ENCODE assay signal across 15 cellular contexts in genomic region chr11:62688481-62688880, GRCh38. TPM values are rescaled to one million over a fixed set of nuclear protein-coding genes. Genes with fewer than 3 reads are reported as not detected.
DNase-seq lines count a peak whose midpoint lies in the region; ATAC-seq and TF ChIP-seq lines count a peak whose summit lies in the region.
"Had no signal": no experiment of that assay in that cellular context is flagged by ENCODE, and none has a peak within 500 bp of the region (broad histone marks: within the 10 kb centered on the region; RNA-seq: fewer than 3 reads in every experiment).

No MANE protein-coding gene starts in this region.

- peak overlapping the region; percentile 9; the same call in 1 of the 2 replicates for H3K4me3 ChIP-seq in AG04449 (ENCODE audit: low read depth, low read length)
- H3K4me3 ChIP-seq in ascending aorta = peak overlapping the region; percentile 36 to 43
- peak overlapping the region; percentile 22 to 47 for H3K4me3 ChIP-seq in gastroesophageal sphincter

- H3K27ac ChIP-seq in ascending aorta (no peak overlapping the region), gastroesophageal sphincter (peak overlapping the region in 3 of 4 donors; percentile 61 to 77 (median 71))

- H3K4me1 ChIP-seq in ascending aorta = no peaks in the 10 kb centered on the region
- H3K4me1 ChIP-seq in gastroesophageal sphincter = peaks cover 0 to 31% (median 9%) of the 10 kb centered on the region in 3 donors
- H3K4me1 ChIP-seq: Caco-2 had no signal

- TF ChIP-seq POLR2A in gastroesophageal sphincter (IDR thresholded peaks at IDR 0.05) = no peak

- no peak for DNase-seq in AG04449 (ENCODE audit: low read depth, low spot score)
- no peak for DNase-seq in ascending aorta (ENCODE audit: low spot score in 2 of 2)
- DNase-seq in renal cortical epithelial cell (ENCODE audit: low read depth) = peak; percentile 34
- DNase-seq in NK-92 treated with Interleukin-12 subunit alpha and Interleukin-12 subunit beta, amount 100 ng/mL, for 24 hours (lab: John Stamatoyannopoulos, UW) = no peak
- no peak for DNase-seq in stimulated activated naive CD4-positive, alpha-beta T cell treated with Interleukin-2 at 50 U/mL for 16 hours (lab: John Stamatoyannopoulos, UW)
- no peak for DNase-seq in DMS 273 (lab: John Stamatoyannopoulos, UW; ENCODE audit: unreplicated experiment)
- DNase-seq: activated CD4-positive, alpha-beta T cell treated with anti-CD3 and anti-CD28 coated beads for 1 hour; activated T-cell treated with anti-CD3 and anti-CD28 coated beads for 4 hours; Caco-2; GF-D8; mesendoderm; NCI-H2171 had no signal

- no peak for ATAC-seq in gastroesophageal sphincter
- ATAC-seq in GM21515 (IDR thresholded peaks at IDR 0.05; ENCODE audit: unreplicated experiment) = no peak

- TF ChIP-seq CTCF in AG04449 (IDR thresholded peaks at IDR 0.05; ENCODE audit: insufficient read depth, low read length, missing control alignments) = no peak
- no peak for TF ChIP-seq CTCF in ascending aorta (IDR thresholded peaks at IDR 0.05)
- no peak for TF ChIP-seq CTCF in gastroesophageal sphincter (IDR thresholded peaks at IDR 0.05)

- H3K36me3 ChIP-seq in ascending aorta = peaks cover 25 to 33% of the 10 kb centered on the region in 2 donors
- peaks cover 0 to 38% of the 10 kb centered on the region in 2 donors for H3K36me3 ChIP-seq in gastroesophageal sphincter

- TF ChIP-seq EP300 in gastroesophageal sphincter (IDR thresholded peaks at IDR 0.05) = no peak

- no peaks in the 10 kb centered on the region for H3K9me3 ChIP-seq in ascending aorta
- no peaks in the 10 kb centered on the region for H3K9me3 ChIP-seq in gastroesophageal sphincter
- H3K9me3 ChIP-seq: Caco-2, upper lobe of left lung had no signal

- 17 to 33% methylated on average over 1 of the region's 1 CpG for WGBS in gastroesophageal sphincter (ENCODE audit: low coverage in 1 of 2), 2 donors

- POLR2A ChIA-PET in AG04449 (lab: Yijun Ruan, JAX) = interaction anchor here (2.0 to 3.6 kb wide), 4 partner anchors 18 to 153 kb away, joined by 6 to 43 read pairs (median 12); partner anchors contain the start of genes BSCL2, C11orf98 and CSKMT

- intact Hi-C loops in ascending aorta (cut with DNase I) = no loop called here

- CTCF ChIA-PET in AG04449 (lab: Yijun Ruan, JAX) = interaction anchor here (1.2 to 10.7 kb wide), 7 partner anchors 7 to 295 kb away, joined by 3 to 152 read pairs (median 8); partner anchors contain the start of genes BSCL2, GNG3, LBHD1 and UBXN1

- H3K27me3 ChIP-seq in ascending aorta (no peaks in the 10 kb centered on the region), gastroesophageal sphincter (peaks cover 18% of the 10 kb centered on the region)

RNA-seq across cellular contexts. Expression of gene LRRN4CL, which starts 0.8 kb away (rescaled TPM):
- 12.1 TPM for total RNA-seq in ascending aorta
- total RNA-seq in gastroesophageal sphincter = 10 to 100 TPM; 20.1 to 42.1 (median 32.1) TPM
- 0.17 and 0.25 TPM in 2 replicates for total RNA-seq in renal cortical epithelial cell

RNA-seq across cellular contexts. Expression of gene UBXN1, which starts 9.6 kb away (rescaled TPM):
- total RNA-seq in ascending aorta = 60.2 TPM
- 100 to 1,000 TPM; 162 to 185 (median 174) TPM for total RNA-seq in gastroesophageal sphincter
- total RNA-seq in renal cortical epithelial cell = 97.6 and 105 TPM in 2 replicates

RNA-seq across cellular contexts. Expression of gene LBHD1, which starts 16.4 kb away (rescaled TPM):
- total RNA-seq in ascending aorta = not detected
- total RNA-seq in gastroesophageal sphincter = 1 to 10 TPM; 1.2 to 3.9 (median 2.2) TPM
- total RNA-seq in renal cortical epithelial cell = 3.9 and 5.0 TPM in 2 replicates

RNA-seq across cellular contexts. Expression of gene UQCC3, which starts 17.0 kb away (rescaled TPM):
- total RNA-seq in ascending aorta (3.9 TPM), gastroesophageal sphincter (10 to 100 TPM in 1 of 4 donors, 1 to 10 TPM in 3; 7.3 to 10.1 (median 8.4) TPM), renal cortical epithelial cell (4.1 and 6.1 TPM in 2 replicates)

RNA-seq across cellular contexts. Expression of gene BSCL2, which starts 18.7 kb away (rescaled TPM):
- total RNA-seq in ascending aorta (55.9 TPM), gastroesophageal sphincter (10 to 100 TPM; 25.7 to 37.8 (median 29.2) TPM), renal cortical epithelial cell (47.8 and 50.4 TPM in 2 replicates)

Comparison
In these comparisons a context has a peak if more than half of its experiments do, and no peak if none do; other contexts are left out.
1. H3K27ac ChIP-seq: peak in gastroesophageal sphincter (3 of 4); none in ascending aorta (0 of 2).
2. RNA of gene LRRN4CL, which starts 0.8 kb away (total RNA-seq): 20.1 to 42.1 TPM in gastroesophageal sphincter and 12.1 TPM in ascending aorta (single experiment); 0.17 to 0.25 TPM in renal cortical epithelial cell; every median in the first group is over 10 times any median in the second.
3. Peak in every context shown above with its lines, with median percentiles within 50 percentile points of each other: H3K4me3 ChIP-seq.